9 cellular contexts compared by ENCODE assay signal in the genomic region with DNA sequence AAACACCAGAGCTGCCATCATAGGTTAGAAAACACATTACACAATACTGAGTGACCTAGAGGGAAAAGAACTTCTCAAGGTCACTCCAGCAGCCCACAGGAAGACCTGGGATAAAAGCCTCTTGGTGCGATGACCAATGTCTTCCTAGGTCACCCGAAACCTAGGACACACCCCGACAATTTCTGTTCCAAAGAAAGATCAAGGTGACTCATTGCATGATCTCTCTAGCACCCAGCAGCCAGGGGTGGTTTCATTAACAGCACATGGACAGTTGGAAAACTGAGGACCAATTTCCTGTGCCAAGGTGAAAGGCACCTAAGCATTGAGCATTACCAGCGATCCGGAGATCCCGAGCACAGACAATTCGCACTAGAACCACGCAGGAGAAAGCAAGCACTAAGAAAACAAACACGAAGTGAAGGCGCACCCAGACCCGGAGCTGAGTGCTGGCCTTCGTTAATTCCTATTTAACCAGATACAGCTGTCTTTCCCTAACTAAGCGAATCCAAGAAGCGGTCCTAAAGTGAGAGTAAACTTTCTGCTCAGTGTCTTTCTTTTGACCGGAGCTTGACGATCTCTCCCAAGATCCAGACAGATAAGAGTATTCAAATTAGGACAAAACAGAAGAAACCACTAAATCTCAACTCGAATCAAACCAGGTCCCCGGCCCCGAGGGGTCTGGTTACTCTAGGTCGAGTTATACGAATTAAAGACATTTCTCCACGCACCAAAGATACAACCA. TPM values are rescaled to one million over a fixed set of nuclear protein-coding genes. Genes with fewer than 3 reads are reported as not detected.
DNase-seq lines count a peak whose midpoint lies in the region; ATAC-seq lines count a peak whose summit lies in the region.
"Had no signal": no experiment of that assay in that cellular context is flagged by ENCODE, and none has a peak within 500 bp of the region (broad histone marks: within the 10 kb centered on the region; RNA-seq: fewer than 3 reads in every experiment).

No MANE protein-coding gene starts in this region.

- H3K36me3 ChIP-seq in BLaER1 treated with 17β-estradiol and CSF1 and Interleukin-3, amounts not matched to agents 10 nM and 100 nM: no peaks in the 10 kb centered on the region
- H3K36me3 ChIP-seq in H7 (replicated peaks; ENCODE audit: control insufficient read depth, insufficient read depth, low read length): no peaks in the 10 kb centered on the region

- peak; percentile 10 to 22 for ATAC-seq in activated naive CD4-positive, alpha-beta T cell treated with anti-CD3 and anti-CD28 coated beads, Interleukin-2, amount 50 U/mL, for 72 hours
- ATAC-seq in right cardiac atrium (peak; percentile 29 to 60), GM19324 (IDR thresholded peaks at IDR 0.05; ENCODE audit: low FRiP score, unreplicated experiment) (no peak), GM21390 (IDR thresholded peaks at IDR 0.05; ENCODE audit: unreplicated experiment) (no peak)

- H3K27me3 ChIP-seq in BLaER1 treated with 17β-estradiol and CSF1 and Interleukin-3, amounts not matched to agents 10 nM and 100 nM: peaks cover 52 to 77% (median 67%) of the 10 kb centered on the region in 11 experiments
- H3K27me3 ChIP-seq in H7 (ENCODE audit: control insufficient read depth, insufficient read depth, low read length): peaks cover 47% of the 10 kb centered on the region
- H3K27me3 ChIP-seq in right cardiac atrium (ENCODE audit: control insufficient read depth, insufficient read depth): no peaks in the 10 kb centered on the region

- peaks cover 0 to 22% (median 5%) of the 10 kb centered on the region in 11 experiments; a peak in 6 of 22 replicates for H4K20me1 ChIP-seq in BLaER1 treated with 17β-estradiol and CSF1 and Interleukin-3, amounts not matched to agents 10 nM and 100 nM

- H3K4me1 ChIP-seq in BLaER1 treated with 17β-estradiol and CSF1 and Interleukin-3, amounts not matched to agents 10 nM and 100 nM: peaks cover 4 to 22% (median 14%) of the 10 kb centered on the region in 10 experiments; a peak in 17 of 20 replicates
- H3K4me1 ChIP-seq in right cardiac atrium (ENCODE audit: control insufficient read depth, insufficient read depth, low read length): peaks cover 3% of the 10 kb centered on the region

- peaks cover 0 to 14% of the 10 kb centered on the region in 2 donors for H3K36me3 Mint-ChIP-seq in activated naive CD4-positive, alpha-beta T cell treated with anti-CD3 and anti-CD28 coated beads, Interleukin-2, amount 50 U/mL, for 72 hours

- peak overlapping the region in 9 of 10 experiments; percentile 58 to 76 (median 67); a peak in 14 of 20 replicates for H3K4me3 ChIP-seq in BLaER1 treated with 17β-estradiol and CSF1 and Interleukin-3, amounts not matched to agents 10 nM and 100 nM
- H3K4me3 ChIP-seq in H7 (ENCODE audit: insufficient read depth, low read depth, low read length) (peak overlapping the region; percentile 65), right cardiac atrium (ENCODE audit: low read length) (peak overlapping the region; percentile 69), skeletal muscle cell (ENCODE audit: low read depth, low read length) (peak overlapping the region; percentile 52)

- no peak overlapping the region for H3K27ac Mint-ChIP-seq in activated naive CD4-positive, alpha-beta T cell treated with anti-CD3 and anti-CD28 coated beads, Interleukin-2, amount 50 U/mL, for 72 hours

- H3K27ac ChIP-seq in BLaER1 treated with 17β-estradiol and CSF1 and Interleukin-3, amounts not matched to agents 10 nM and 100 nM: no peak overlapping the region
- no peak overlapping the region for H3K27ac ChIP-seq in right cardiac atrium (ENCODE audit: low read length)
- H3K27ac ChIP-seq: HL-60 had no signal

- intact Hi-C loops in right cardiac atrium (cut with DNase I): no loop called here

- DNase-seq in H7 (peak; percentile 23), right cardiac atrium (no peak), skeletal muscle cell (ENCODE audit: low read depth) (peak; percentile 5), iPS-NIHi7 (ENCODE audit: extremely low spot score) (no peak)
- no peak for DNase-seq in activated naive CD4-positive, alpha-beta T cell treated with anti-CD3 and anti-CD28 coated beads, Interleukin-2, amount 50 U/mL, for 72 hours (ENCODE audit: low spot score in 2 of 2)

- H3K9me3 ChIP-seq in BLaER1 treated with 17β-estradiol and CSF1 and Interleukin-3, amounts not matched to agents 10 nM and 100 nM (replicated peaks in 1 of 11): no peaks in the 10 kb centered on the region
- H3K9me3 ChIP-seq in right cardiac atrium (ENCODE audit: control insufficient read depth, low read length): no peaks in the 10 kb centered on the region

- WGBS in right cardiac atrium: 7% methylated on average over 22 of the region's 22 CpGs

- no peaks in the 10 kb centered on the region for H3K9me3 Mint-ChIP-seq in activated naive CD4-positive, alpha-beta T cell treated with anti-CD3 and anti-CD28 coated beads, Interleukin-2, amount 50 U/mL, for 72 hours

- peak overlapping the region; percentile 87 to 100 (median 98) for H3K4me2 ChIP-seq in BLaER1 treated with 17β-estradiol and CSF1 and Interleukin-3, amounts not matched to agents 10 nM and 100 nM

- no peak overlapping the region; a peak in 1 of 22 replicates for H3K9ac ChIP-seq in BLaER1 treated with 17β-estradiol and CSF1 and Interleukin-3, amounts not matched to agents 10 nM and 100 nM

RNA-seq across cellular contexts. Expression of a gene that starts 1.4 kb away (rescaled TPM):
- total RNA-seq in H7 (2014; rRNA removed; shearing (Covaris generic)): 0.83 and 1.7 TPM in 2 replicates
- 1 to 10 TPM in 1 of 2 donors, under 1 TPM in 1; 0.32 to 1.5 TPM for total RNA-seq in activated naive CD4-positive, alpha-beta T cell treated with anti-CD3 and anti-CD28 coated beads, Interleukin-2, amount 50 U/mL, for 72 hours
- total RNA-seq in right cardiac atrium: 1 to 10 TPM in 1 of 4 donors, under 1 TPM in 3; 0.57 to 1.5 (median 0.93) TPM
- 0.25 TPM for polyA plus RNA-seq in right cardiac atrium

Comparison
In these comparisons a context has a peak if more than half of its experiments do, and no peak if none do; other contexts are left out.
1. DNase-seq: peak in H7 (single experiment) and skeletal muscle cell (single experiment); none in activated naive CD4-positive, alpha-beta T cell treated with anti-CD3 and anti-CD28 coated beads, Interleukin-2, amount 50 U/mL, for 72 hours (0 of 2), right cardiac atrium (0 of 3) and iPS-NIHi7 (single experiment).
2. ATAC-seq: peak in activated naive CD4-positive, alpha-beta T cell treated with anti-CD3 and anti-CD28 coated beads, Interleukin-2, amount 50 U/mL, for 72 hours (2 of 2) and right cardiac atrium (2 of 2); none in GM19324 (single experiment) and GM21390 (single experiment).
3. Peak in every context shown above with its lines, with median percentiles within 50 percentile points of each other: H3K4me3 ChIP-seq.